In the genomic region with DNA sequence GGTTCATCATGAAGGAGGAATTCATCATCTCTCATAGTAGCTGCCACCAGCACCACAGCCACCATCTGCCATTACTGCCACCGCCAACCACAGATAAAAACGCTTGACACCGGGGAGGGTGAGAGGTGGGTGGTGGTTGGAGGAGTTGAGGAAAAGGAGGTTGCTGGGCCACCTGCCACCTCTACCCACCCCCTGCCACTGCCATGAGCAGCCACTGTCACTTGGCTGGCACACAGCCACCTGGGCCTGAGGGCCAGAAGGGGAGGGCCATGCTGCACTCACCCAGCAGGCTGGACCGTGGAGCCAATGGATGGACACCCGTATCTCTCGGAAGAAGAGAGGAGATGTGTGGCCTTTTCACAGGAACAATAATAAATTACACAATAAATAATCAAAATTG, we compare ENCODE assay signal across 28 cellular contexts. TPM values are rescaled to one million over a fixed set of nuclear protein-coding genes. Genes with fewer than 3 reads are reported as not detected.
"Had no signal": no experiment of that assay in that cellular context is flagged by ENCODE, and none has a peak within 500 bp of the region (broad histone marks: within the 10 kb centered on the region; RNA-seq: fewer than 3 reads in every experiment).

No MANE protein-coding gene starts in this region.

- H3K4me1 ChIP-seq: colonic mucosa, esophagus squamous epithelium, gastroesophageal sphincter, heart left ventricle, left lung, lower lobe of right lung had no signal

- H3K4me3 ChIP-seq: colonic mucosa, esophagus squamous epithelium, gastroesophageal sphincter, heart left ventricle, hepatocyte, left lung, lower lobe of right lung, mucosa of descending colon had no signal

- H3K36me3 ChIP-seq: colonic mucosa, esophagus squamous epithelium, gastroesophageal sphincter, heart left ventricle, left lung, lower lobe of right lung had no signal

- DNase-seq: colonic mucosa; cortex of kidney; effector CD4-positive, alpha-beta T cell; effector memory CD4-positive, alpha-beta T cell; esophagus squamous epithelium; foreskin fibroblast; foreskin melanocyte; heart left ventricle; hypothalamus; immature natural killer cell; islet precursor cell; left cardiac atrium; left lung; left ventricle myocardium superior; lower lobe of right lung; mesenchymal stem cell; mucosa of descending colon; naive B cell had no signal

- H3K27ac ChIP-seq: colonic mucosa, esophagus squamous epithelium, gastroesophageal sphincter, heart left ventricle, hepatocyte, left lung, lower lobe of right lung had no signal

- ATAC-seq: gastroesophageal sphincter, heart left ventricle, left cardiac atrium, left lung, left ventricle myocardium superior, lower lobe of right lung, mucosa of descending colon had no signal

- H3K9me3 ChIP-seq: colonic mucosa, esophagus squamous epithelium, gastroesophageal sphincter, left lung, lower lobe of right lung, mucosa of descending colon had no signal

- H3K27me3 ChIP-seq: colonic mucosa, esophagus squamous epithelium, gastroesophageal sphincter, heart left ventricle, hepatocyte, left lung had no signal

RNA-seq across cellular contexts. Expression of a gene that starts 31.3 kb away (rescaled TPM):
- total RNA-seq: colonic mucosa, dermis microvascular lymphatic vessel endothelial cell, endothelial cell of umbilical vein, epithelial cell of proximal tubule, esophagus squamous epithelium, gastroesophageal sphincter, kidney epithelial cell, left lung, lower lobe of right lung, lung microvascular endothelial cell, mesenteric fat pad, mesothelial cell of epicardium, mucosa of descending colon, myocyte had no signal
